Comparison of ENCODE assay signal across 17 cellular contexts in genomic region chr11:34278708-34279297, GRCh38.
DNase-seq lines count a peak whose midpoint lies in the region; ATAC-seq and TF ChIP-seq lines count a peak whose summit lies in the region.
"Had no signal": no experiment of that assay in that cellular context is flagged by ENCODE, and none has a peak within 500 bp of the region (broad histone marks: within the 10 kb centered on the region; RNA-seq: fewer than 3 reads in every experiment).

No MANE protein-coding gene starts in this region.

- H3K27me3 ChIP-seq in thyroid gland (no peaks in the 10 kb centered on the region), tibial artery (no peaks in the 10 kb centered on the region)
- H3K27me3 ChIP-seq: ascending aorta had no signal

- H3K4me1 ChIP-seq in thyroid gland (peaks cover 5 to 11% of the 10 kb centered on the region in 2 donors), tibial artery (peaks cover 0 to 22% (median 15%) of the 10 kb centered on the region in 4 donors)
- H3K4me1 ChIP-seq: Caco-2 had no signal

- H3K36me3 ChIP-seq in thyroid gland, result no peaks in the 10 kb centered on the region
- H3K36me3 ChIP-seq in tibial artery, result no peaks in the 10 kb centered on the region
- H3K36me3 ChIP-seq: ascending aorta had no signal

- no peak overlapping the region for H3K4me3 ChIP-seq in thyroid gland (replicated peaks in 1 of 3)
- H3K4me3 ChIP-seq in tibial artery, result no peak overlapping the region
- H3K4me3 ChIP-seq: ascending aorta, K562 had no signal

- no peaks in the 10 kb centered on the region for H3K9me3 ChIP-seq in thyroid gland
- no peaks in the 10 kb centered on the region for H3K9me3 ChIP-seq in tibial artery
- H3K9me3 ChIP-seq: ascending aorta, Caco-2 had no signal

- 39 to 52% methylated on average over 4 of the region's 4 CpGs for WGBS in thyroid gland, 2 donors

- peak; percentile 79 for ATAC-seq in HG02623 (IDR thresholded peaks at IDR 0.05; ENCODE audit: unreplicated experiment)
- ATAC-seq: K562, T-cell had no signal

- intact Hi-C loops in thyroid gland (cut with DNase I) (no loop called here), tibial artery (cut with DNase I; ENCODE audit: low total_unique reads) (no loop called here)

- no peak overlapping the region for H3K27ac ChIP-seq in thyroid gland
- no peak overlapping the region for H3K27ac ChIP-seq in tibial artery
- H3K27ac ChIP-seq: 22Rv1, ascending aorta had no signal

- TF ChIP-seq POLR2A in thyroid gland (IDR thresholded peaks at IDR 0.05), result no peak

- TF ChIP-seq CTCF in thyroid gland (IDR thresholded peaks at IDR 0.05) (no peak), tibial artery (IDR thresholded peaks at IDR 0.05) (no peak)

- DNase-seq in NCI-H2227 (lab: John Stamatoyannopoulos, UW; ENCODE audit: unreplicated experiment), result peak; percentile 14
- no peak for DNase-seq in NCI-H2227 treated with DMSO at 0.1 percent for 48 hours (lab: John Stamatoyannopoulos, UW)
- DNase-seq in M059J (ENCODE audit: low read depth), result peak; percentile 50
- peak; percentile 50 to 61 for DNase-seq in thyroid gland
- no peak for DNase-seq in NCI-H1694 (lab: John Stamatoyannopoulos, UW)
- no peak for DNase-seq in AML-193 (lab: John Stamatoyannopoulos, UW)
- no peak for DNase-seq in tibial artery
- DNase-seq: activated CD4-positive, alpha-beta T cell treated with anti-CD3 and anti-CD28 coated beads, Interleukin-2, amount 10 ng/mL, durations not matched to agents 7 days and 5 days; Caco-2; foreskin melanocyte; naive B cell; NCI-H2081 treated with DMSO at 0.1 percent for 48 hours; T-cell had no signal

Comparison
In these comparisons a context has a peak if more than half of its experiments do, and no peak if none do; other contexts are left out.
1. DNase-seq: peak in NCI-H2227 (single experiment), M059J (single experiment) and thyroid gland (2 of 2); none in NCI-H2227 treated with DMSO at 0.1 percent for 48 hours (single experiment), NCI-H1694 (single experiment), AML-193 (0 of 2) and tibial artery (0 of 2).